Comparison of ENCODE assay signal across 21 cellular contexts in genomic region chr1:205091043-205091740, GRCh38. TPM values are rescaled to one million over a fixed set of nuclear protein-coding genes. Genes with fewer than 3 reads are reported as not detected.
DNase-seq lines count a peak whose midpoint lies in the region; ATAC-seq and TF ChIP-seq lines count a peak whose summit lies in the region.
"Had no signal": no experiment of that assay in that cellular context is flagged by ENCODE, and none has a peak within 500 bp of the region (broad histone marks: within the 10 kb centered on the region; RNA-seq: fewer than 3 reads in every experiment).

No MANE protein-coding gene starts in this region.

- POLR2A ChIA-PET in SK-N-SH (lab: Yijun Ruan, JAX), result no interaction called here

- 95% methylated on average over 4 of the region's 4 CpGs for WGBS in SK-N-SH (ENCODE audit: low lambda C conversion rate)

- no peak overlapping the region for H3K9ac ChIP-seq in SK-N-SH

- intact Hi-C loops in sciatic nerve (cut with DNase I), result no loop called here

- H3K79me2 ChIP-seq in SK-N-SH (ENCODE audit: insufficient read depth), result no peaks in the 10 kb centered on the region

- peaks cover 0 to 4% of the 10 kb centered on the region in 2 experiments; a peak in 1 of 4 replicates for H3K4me1 ChIP-seq in SK-N-SH (ENCODE audit: control insufficient read depth in 1 of 2, insufficient read depth in 2 of 2, low read depth in 1 of 2, low read length in 1 of 2)
- no peaks in the 10 kb centered on the region for H3K4me1 ChIP-seq in Peyer's patch
- H3K4me1 ChIP-seq: heart left ventricle had no signal

- H3K9me3 ChIP-seq in SK-N-SH (no peaks in the 10 kb centered on the region), Peyer's patch (no peaks in the 10 kb centered on the region)
- H3K9me3 ChIP-seq: heart left ventricle had no signal

- no peak overlapping the region for H2AFZ ChIP-seq in SK-N-SH (ENCODE audit: low read depth)
- H2AFZ ChIP-seq: GM23338 had no signal

- no peak for TF ChIP-seq RAD21 in SK-N-SH (IDR thresholded peaks at IDR 0.05; ENCODE audit: low read length)

- H3F3A ChIP-seq in SK-N-SH (replicated peaks; ENCODE audit: insufficient read depth), result no peaks in the 10 kb centered on the region

- H3K9me2 ChIP-seq in SK-N-SH, result no peaks in the 10 kb centered on the region

- DNase-seq in DMS 273 (lab: John Stamatoyannopoulos, UW; ENCODE audit: unreplicated experiment) (peak; percentile 65), SK-N-SH (peak; percentile 49), fibroblast of peridontal ligament (ENCODE audit: extremely low read depth) (peak; percentile 43), sciatic nerve (ENCODE audit: low spot score) (no peak), SK-N-DZ (ENCODE audit: low spot score) (no peak), Peyer's patch (no peak), T-helper 1 cell (no peak)
- DNase-seq: activated B cell treated with CpG ODN at 0.5 μM for 24 hours; activated CD4-positive, alpha-beta memory T cell treated with anti-CD3 and anti-CD28 coated beads, Interleukin-2, amount 10 ng/mL, durations not matched to agents 7 days and 5 days; activated naive CD8-positive, alpha-beta T cell treated with anti-CD3 and anti-CD28 coated beads, Interleukin-2, amount 10 ng/mL, durations not matched to agents 7 days and 5 days; activated T-cell treated with anti-CD3 and anti-CD28 coated beads, Interleukin-2, amount 50 U/mL, for 72 hours; heart left ventricle; left ventricle myocardium superior; NCI-H1092; NCI-H69; OCI-M1; retina had no signal

- 0 out of 4 replicates have a peak overlapping the region, but pooled peaks of 1 of the 2 experiments have one; percentile 6 for H3K27ac ChIP-seq in SK-N-SH (ENCODE audit: low read depth in 2 of 2, low read length in 1 of 2)
- H3K27ac ChIP-seq in Peyer's patch, result no peak overlapping the region
- H3K27ac ChIP-seq: heart left ventricle had no signal

- no peaks in the 10 kb centered on the region for H4K20me1 ChIP-seq in SK-N-SH (ENCODE audit: insufficient read depth)

- CTCF ChIA-PET in SK-N-SH (lab: Yijun Ruan, JAX), result interaction anchor here (1.1 to 2.3 kb wide), 7 partner anchors 14 to 182 kb away, joined by 3 to 6 read pairs (median 4); no protein-coding TSS in a partner anchor

- no peak for TF ChIP-seq EP300 in SK-N-SH (IDR thresholded peaks at IDR 0.05; ENCODE audit: borderline replicate concordance in 1 of 2, low read depth in 1 of 2, low read length in 1 of 2)

- H3K4me2 ChIP-seq in SK-N-SH, result no peak overlapping the region
- H3K4me2 ChIP-seq: GM23338 had no signal

- H3K4me3 ChIP-seq in SK-N-SH (ENCODE audit: low read depth in 2 of 2, low read length in 1 of 2) (no peak overlapping the region), Peyer's patch (no peak overlapping the region)
- H3K4me3 ChIP-seq: GM23338, heart left ventricle, K562 had no signal

- peak; percentile 64 for ATAC-seq in sciatic nerve
- ATAC-seq: activated T-cell treated with anti-CD3 and anti-CD28 coated beads, Interleukin-2, amount 50 U/mL, for 72 hours; GM23338; heart left ventricle; K562; left ventricle myocardium superior; stimulated activated effector memory CD8-positive, alpha-beta T cell treated with anti-CD3 and anti-CD28 coated beads, Interleukin-12 subunit alpha, Interleukin-12 subunit beta, amount 100 ng/mL, for 72 hours had no signal

- H3K36me3 ChIP-seq in SK-N-SH (replicated peaks in 1 of 2; ENCODE audit: control insufficient read depth in 1 of 2, insufficient read depth in 2 of 2, low read length in 1 of 2), result peaks cover 37 to 64% of the 10 kb centered on the region in 2 experiments
- peaks cover 0 to 81% (median 0%) of the 10 kb centered on the region in 3 donors for H3K36me3 ChIP-seq in Peyer's patch

- TF ChIP-seq POLR2A in Peyer's patch (IDR thresholded peaks at IDR 0.05), result no peak

- TF ChIP-seq CTCF in SK-N-SH (IDR thresholded peaks at IDR 0.05) (no peak), Peyer's patch (IDR thresholded peaks at IDR 0.05) (no peak)

- H3K27me3 ChIP-seq in SK-N-SH (ENCODE audit: insufficient read depth) (no peaks in the 10 kb centered on the region), Peyer's patch (no peaks in the 10 kb centered on the region)
- H3K27me3 ChIP-seq: heart left ventricle had no signal

TF ChIP-seq in SK-N-SH, 30 proteins besides CTCF, POLR2A, EP300 and RAD21:
- TF ChIP-seq TAF1 (IDR thresholded peaks at IDR 0.05; ENCODE audit: borderline replicate concordance, low read depth, low read length) (no peak), FOXJ3 (CRISPR knock-in tag; IDR thresholded peaks at IDR 0.05) (no peak), TCF12 (IDR thresholded peaks at IDR 0.05) (no peak)
TF ChIP-seq in SK-N-SH: peak in this region for 0.

RNA-seq across cellular contexts. Expression of gene TMEM81, which starts 6.9 kb away (rescaled TPM):
- polyA plus RNA-seq in SK-N-SH (2012; rRNA removed), result 1.8 and 2.7 TPM in 2 replicates
- polyA plus RNA-seq in SK-N-SH (2012; cell fraction: cytosol; rRNA removed), result 2.2 and 2.3 TPM in 2 replicates
- polyA plus RNA-seq in SK-N-SH (2012; cell fraction: nucleus; rRNA removed), result 1.9 and 3.8 TPM in 2 replicates
- total RNA-seq in sciatic nerve, result 2.8 TPM
- polyA plus RNA-seq in SK-N-DZ (2014; cell fraction: cytosol; rRNA removed), result 2.6 and 7.5 TPM in 2 replicates
- polyA plus RNA-seq in SK-N-DZ (2014; cell fraction: nucleus; rRNA removed), result 1.3 and 4.0 TPM in 2 replicates
- total RNA-seq in Peyer's patch, result 1 to 10 TPM in 3 of 4 donors, under 1 TPM in 1; 0.88 to 3.3 (median 2.6) TPM

RNA-seq across cellular contexts. Expression of gene RBBP5, which starts 30.6 kb away (rescaled TPM):
- polyA plus RNA-seq in SK-N-SH (2012; rRNA removed), result 5.7 and 7.7 TPM in 2 replicates
- polyA plus RNA-seq in SK-N-SH (2012; cell fraction: cytosol; rRNA removed), result 8.5 and 9.2 TPM in 2 replicates
- 2.3 and 4.0 TPM in 2 replicates for polyA plus RNA-seq in SK-N-SH (2012; cell fraction: nucleus; rRNA removed)
- total RNA-seq in sciatic nerve (18.1 TPM), Peyer's patch (10 to 100 TPM; 11.9 to 21.5 (median 15.3) TPM)
- polyA plus RNA-seq in SK-N-DZ (2014; cell fraction: cytosol; rRNA removed), result 13.3 and 17.0 TPM in 2 replicates
- 3.8 and 4.5 TPM in 2 replicates for polyA plus RNA-seq in SK-N-DZ (2014; cell fraction: nucleus; rRNA removed)

RNA-seq across cellular contexts. Expression of gene CNTN2, which starts 48.2 kb away (rescaled TPM):
- polyA plus RNA-seq in SK-N-SH (2012; rRNA removed), result 0.02 and 0.03 TPM in 2 replicates
- polyA plus RNA-seq in SK-N-SH (2012; cell fraction: cytosol; rRNA removed), result 0.01 and 0.03 TPM in 2 replicates
- 0.06 and 0.19 TPM in 2 replicates for polyA plus RNA-seq in SK-N-SH (2012; cell fraction: nucleus; rRNA removed)
- total RNA-seq in sciatic nerve (8.0 TPM), Peyer's patch (1 to 10 TPM in 1 of 4 donors, under 1 TPM in 1, not detected in 2; 0.18 to 2.8 TPM)
- 3.9 and 4.1 TPM in 2 replicates for polyA plus RNA-seq in SK-N-DZ (2014; cell fraction: cytosol; rRNA removed)
- polyA plus RNA-seq in SK-N-DZ (2014; cell fraction: nucleus; rRNA removed), result 5.7 and 8.7 TPM in 2 replicates
- total RNA-seq: activated B cell treated with CpG ODN at 0.5 μM for 24 hours; activated CD4-positive, alpha-beta memory T cell treated with anti-CD3 and anti-CD28 coated beads, Interleukin-2, amount 10 ng/mL, durations not matched to agents 7 days and 5 days; activated naive CD8-positive, alpha-beta T cell treated with anti-CD3 and anti-CD28 coated beads, Interleukin-2, amount 10 ng/mL, durations not matched to agents 7 days and 5 days; activated T-cell treated with anti-CD3 and anti-CD28 coated beads, Interleukin-2, amount 50 U/mL, for 72 hours; K562 had no signal
- polyA plus RNA-seq: BJ, K562 had no signal

Comparison
In these comparisons a context has a peak if more than half of its experiments do, and no peak if none do; other contexts are left out.
1. DNase-seq: peak in DMS 273 (single experiment), SK-N-SH (single experiment) and fibroblast of peridontal ligament (single experiment); none in sciatic nerve (single experiment), SK-N-DZ (single experiment), Peyer's patch (0 of 3) and T-helper 1 cell (0 of 5).